8 cellular contexts compared by ENCODE assay signal in the genomic region with DNA sequence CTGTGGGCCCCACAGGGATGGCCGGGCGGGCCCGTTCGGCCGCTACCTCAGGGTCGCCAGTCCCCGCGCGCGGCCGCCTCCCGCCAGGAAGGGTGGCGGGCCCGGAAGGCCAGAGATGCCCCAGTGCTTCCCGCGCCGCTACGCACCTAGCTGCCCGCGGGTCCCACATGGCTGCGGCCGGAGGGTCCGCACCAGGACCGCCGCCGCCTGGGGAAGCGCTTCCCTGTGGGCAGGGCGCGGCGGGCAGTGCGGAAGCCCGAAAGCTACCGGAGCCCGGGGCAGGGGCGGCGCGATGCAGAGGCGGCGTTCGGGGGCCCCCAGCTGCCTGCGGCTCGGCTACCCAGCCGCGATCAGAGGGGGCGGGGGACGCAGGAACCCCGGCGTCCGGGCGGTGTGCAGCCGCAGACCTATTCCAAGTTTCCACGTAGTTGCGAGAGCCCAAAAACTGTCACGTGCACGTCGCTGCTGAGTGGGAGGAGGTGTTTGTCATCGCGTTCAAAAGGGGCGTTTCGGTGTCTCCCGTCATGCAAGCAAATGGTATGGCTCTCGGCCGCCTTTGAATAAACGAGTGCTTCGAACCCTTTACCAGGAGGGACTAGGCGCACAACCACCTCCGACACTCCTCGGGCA. TPM values are rescaled to one million over a fixed set of nuclear protein-coding genes. Genes with fewer than 3 reads are reported as not detected.
A peak's percentile ranks its signal among the peaks of the same experiment; 100 is the strongest.
DNase-seq lines count a peak whose midpoint lies in the region; ATAC-seq and TF ChIP-seq lines count a peak whose summit lies in the region.

A gene (minus strand): TSS at position 414 of the 630 bp plus-strand sequence. CDS start 245 bp downstream, at position 169.

- H3K36me3 ChIP-seq in Caco-2 (ENCODE audit: control insufficient read depth, insufficient read depth, low read length), result no peaks in the 10 kb centered on the region

- peak within 1 kb of the TSS in 56 of 59 donors; percentile 11 to 91 (median 82) for H3K27ac ChIP-seq in dorsolateral prefrontal cortex

- no peaks in the 10 kb centered on the region for H3K4me1 Mint-ChIP-seq in Caco-2 (ENCODE audit: low read depth, unreplicated experiment)

- peaks cover 21% of the 10 kb centered on the region for H3K9me3 ChIP-seq in Caco-2

- peak within 1 kb of the TSS; percentile 55 for H3K27ac Mint-ChIP-seq in Caco-2 (ENCODE audit: unreplicated experiment)

- H3K4me3 ChIP-seq in Caco-2 (ENCODE audit: low read depth, low read length), result peak within 1 kb of the TSS; percentile 73
- peak within 1 kb of the TSS; percentile 55 to 86 (median 76) for H3K4me3 ChIP-seq in dorsolateral prefrontal cortex

- ATAC-seq in GM21515 (IDR thresholded peaks at IDR 0.05; ENCODE audit: unreplicated experiment), result peak; percentile 66

- H3K4me1 ChIP-seq in Caco-2, result peaks cover 7% of the 10 kb centered on the region; the same call in 1 of the 2 replicates

- POLR2A ChIA-PET in Caco-2 (lab: Charles Lee), result interaction anchor here (1.0 kb wide), 1 partner anchor 48 kb away, joined by 4 read pairs; a partner anchor contains a TSS

- intact Hi-C loops in Caco-2 (cut with micrococcal nuclease; ENCODE audit: unreplicated experiment), result loop anchor here (1.0 kb wide), 1 partner anchor 14 kb away; no protein-coding TSS in a partner anchor
- intact Hi-C loops in dorsolateral prefrontal cortex (cut with DNase I), result no loop called here

- H3K9me3 Mint-ChIP-seq in Caco-2 (ENCODE audit: unreplicated experiment), result peaks cover 16% of the 10 kb centered on the region

- DNase-seq in Caco-2, result peak; percentile 50 to 56
- DNase-seq in LHCN-M2 (ENCODE audit: low read depth), result peak; percentile 66
- peak; percentile 78 for DNase-seq in activated CD4-positive, alpha-beta T cell treated with anti-CD3 and anti-CD28 coated beads, Interleukin-2, amount 50 U/mL, for 1 hour
- DNase-seq in dorsolateral prefrontal cortex, result peak; percentile 24 to 73 (median 68)
- DNase-seq in medulla oblongata (ENCODE audit: extremely low spot score), result peak; percentile 50
- peak; percentile 52 to 71 (median 67) for DNase-seq in stimulated activated CD4-positive, alpha-beta T cell treated with anti-CD3 and anti-CD28 coated beads, TNF-alpha, amount 100 ng/mL, for 48 hours (ENCODE audit: low read depth in 3 of 3)
- DNase-seq in NCI-H446 (lab: John Stamatoyannopoulos, UW), result no peak

- CTCF ChIA-PET in Caco-2 (lab: Charles Lee), result interaction anchor here (0.6 to 2.0 kb wide), 4 partner anchors 14 to 152 kb away, joined by 3 to 10 read pairs (median 6); no protein-coding TSS in a partner anchor

- no peaks in the 10 kb centered on the region for H3K27me3 ChIP-seq in Caco-2 (replicated peaks; ENCODE audit: control insufficient read depth, insufficient read depth, low read length)
- H3K27me3 ChIP-seq in dorsolateral prefrontal cortex, result no peaks in the 10 kb centered on the region

- peaks cover 10% of the 10 kb centered on the region for H3K36me3 Mint-ChIP-seq in Caco-2 (ENCODE audit: insufficient read depth, unreplicated experiment)

- BruUV-seq in Caco-2 (replicated peaks; lab: Mats Ljungman, UMichigan), result no TSS peak

- H3K27me3 Mint-ChIP-seq in Caco-2 (ENCODE audit: insufficient read depth, unreplicated experiment), result no peaks in the 10 kb centered on the region

- peak within 1 kb of the TSS; percentile 81 for H3K4me3 Mint-ChIP-seq in Caco-2 (ENCODE audit: unreplicated experiment)

- TF ChIP-seq CTCF in Caco-2 (IDR thresholded peaks at IDR 0.05; ENCODE audit: insufficient read depth in 1 of 2, low read depth in 1 of 2, low read length in 1 of 2, severe bottlenecking in 1 of 2, unreplicated experiment in 1 of 2), result no peak
- TF ChIP-seq CTCF in dorsolateral prefrontal cortex (IDR thresholded peaks at IDR 0.05 in 54 of 56, conservative IDR thresholded peaks at IDR 0.05 in 2 of 56; ENCODE audit: low read depth in 1 of 56, partially characterized antibody in 56 of 56), result no peak

RNA-seq across cellular contexts. Expression of the gene that starts here (rescaled TPM):
- 4.3 and 5.0 TPM in 2 replicates for total RNA-seq in Caco-2 (2022)
- total RNA-seq in LHCN-M2 (2014; rRNA removed), result 3.4 and 8.4 TPM in 2 replicates
- 4.6 TPM for polyA plus RNA-seq in LHCN-M2 (2012)
- total RNA-seq in dorsolateral prefrontal cortex, result 100 to 1,000 TPM in 1 of 120 experiments, 10 to 100 TPM in 119; 20.2 to 106 (median 56.2) TPM

Comparison
In these comparisons a context has a peak if more than half of its experiments do, and no peak if none do; other contexts are left out.
1. DNase-seq: peak in Caco-2 (2 of 2), LHCN-M2 (single experiment), activated CD4-positive, alpha-beta T cell treated with anti-CD3 and anti-CD28 coated beads, Interleukin-2, amount 50 U/mL, for 1 hour (single experiment), dorsolateral prefrontal cortex (10 of 10), medulla oblongata (single experiment) and stimulated activated CD4-positive, alpha-beta T cell treated with anti-CD3 and anti-CD28 coated beads, TNF-alpha, amount 100 ng/mL, for 48 hours (3 of 3); none in NCI-H446 (0 of 2).